ENCODE assay signal across 24 cellular contexts in genomic region chr13:61891420-61891819, GRCh38.
A peak's percentile ranks its signal among the peaks of the same experiment; 100 is the strongest.
DNase-seq lines count a peak whose midpoint lies in the region; ATAC-seq, FAIRE-seq and TF ChIP-seq lines count a peak whose summit lies in the region.
"Had no signal": no experiment of that assay in that cellular context is flagged by ENCODE, and none has a peak within 500 bp of the region (broad histone marks: within the 10 kb centered on the region; RNA-seq: fewer than 3 reads in every experiment).

No MANE protein-coding gene starts in this region.

- TF ChIP-seq POLR2A in H1 (IDR thresholded peaks at IDR 0.05; ENCODE audit: control extremely low read depth in 1 of 2, low read depth in 2 of 2, low read length in 2 of 2): no peak

- H4K5ac ChIP-seq in H1 (ENCODE audit: insufficient read length, low read depth, low read length): no peak overlapping the region

- H3K36me3 ChIP-seq in Loucy (ENCODE audit: insufficient read depth, low read length) (no peaks in the 10 kb centered on the region), H1 (ENCODE audit: control insufficient read depth in 2 of 4, insufficient read depth in 4 of 4, low read length in 3 of 4) (no peaks in the 10 kb centered on the region), psoas muscle (ENCODE audit: insufficient read depth in 1 of 2, low read depth in 1 of 2) (no peaks in the 10 kb centered on the region)
- H3K36me3 ChIP-seq: BE2C; BLaER1 treated with 17β-estradiol and CSF1 and Interleukin-3, amounts not matched to agents 10 nM and 100 nM; HAP-1 had no signal

- H3K23ac ChIP-seq in H1 (ENCODE audit: insufficient read length): no peak overlapping the region

- POLR2A ChIA-PET in HEK293T (lab: Yijun Ruan, JAX) (no interaction called here), H1 (lab: Charles Lee; ENCODE audit: partially characterized antibody) (no interaction called here)

- no peak overlapping the region for H3K4me2 ChIP-seq in Loucy (ENCODE audit: low read depth, low read length, poor library complexity, severe bottlenecking)
- H3K4me2 ChIP-seq in H1 (ENCODE audit: insufficient read depth in 1 of 2, low read depth in 2 of 2, low read length in 2 of 2): no peak overlapping the region
- H3K4me2 ChIP-seq: A549; BLaER1 treated with 17β-estradiol and CSF1 and Interleukin-3, amounts not matched to agents 10 nM and 100 nM; GM23338 had no signal

- WGBS in H1 (ENCODE audit: extremely low coverage in 1 of 2, insufficient coverage in 1 of 2, insufficient read length in 1 of 2, insufficient replicate concordance in 2 of 2, low coverage in 1 of 2, low lambda C conversion rate in 2 of 2, missing lambda C conversion rate in 1 of 2), 2 experiments: 92% methylated on average over 1 of the region's 1 CpG; no CpG with 5 or more reads in 1 of the 2 experiments
- 79 to 86% (median 85%) methylated on average over 1 of the region's 1 CpG for WGBS in psoas muscle, 3 donors

- H3K4me3 ChIP-seq in Loucy (ENCODE audit: low read length, poor library complexity, severe bottlenecking) (no peak overlapping the region), H1 (ENCODE audit: extremely low read depth in 1 of 4, insufficient read depth in 2 of 4, low read depth in 3 of 4, low read length in 4 of 4) (no peak overlapping the region), psoas muscle (no peak overlapping the region)
- H3K4me3 ChIP-seq: A549; BLaER1 treated with 17β-estradiol and CSF1 and Interleukin-3, amounts not matched to agents 10 nM and 100 nM; GM12878; GM23338; HAP-1 had no signal

- intact Hi-C loops in psoas muscle (cut with DNase I): no loop called here

- no peaks in the 10 kb centered on the region for H3K27me3 ChIP-seq in Loucy (ENCODE audit: insufficient read depth, low read length, poor library complexity, severe bottlenecking)
- no peaks in the 10 kb centered on the region for H3K27me3 ChIP-seq in H1 (replicated peaks in 1 of 4; ENCODE audit: control insufficient read depth in 3 of 4, extremely low read depth in 1 of 4, insufficient read depth in 3 of 4, low read length in 3 of 4)
- no peaks in the 10 kb centered on the region for H3K27me3 ChIP-seq in psoas muscle (ENCODE audit: insufficient read depth in 3 of 3, low read length in 2 of 3)
- H3K27me3 ChIP-seq: BE2C; BLaER1 treated with 17β-estradiol and CSF1 and Interleukin-3, amounts not matched to agents 10 nM and 100 nM had no signal

- H2BK5ac ChIP-seq in H1 (ENCODE audit: low read depth, low read length): no peak overlapping the region

- H4K20me1 ChIP-seq in Loucy (ENCODE audit: insufficient read depth, low read length, poor library complexity, severe bottlenecking) (no peaks in the 10 kb centered on the region), H1 (replicated peaks in 1 of 2; ENCODE audit: control insufficient read depth in 1 of 2, insufficient read depth in 2 of 2, low read length in 2 of 2) (no peaks in the 10 kb centered on the region)
- H4K20me1 ChIP-seq: BLaER1 treated with 17β-estradiol and CSF1 and Interleukin-3, amounts not matched to agents 10 nM and 100 nM had no signal

- DNase-seq in HEK293T (ENCODE audit: extremely low spot score) (no peak), H1 (ENCODE audit: low read depth in 1 of 2, low spot score in 2 of 2) (no peak), psoas muscle (no peak)
- no peak for DNase-seq in activated naive CD4-positive, alpha-beta T cell treated with anti-CD3 and anti-CD28 coated beads, Interleukin-2, amount 50 U/mL, for 72 hours (ENCODE audit: low spot score in 2 of 2)
- DNase-seq: 8988T; ACHN; AML-193; BE2C; CD4-positive, alpha-beta T cell; CD8-positive, alpha-beta memory T cell; DMS 273 treated with DMSO at 0.1 percent for 48 hours; DMS79; EL; GDM1 had no signal

- H2BK15ac ChIP-seq in H1 (ENCODE audit: low read length): no peak overlapping the region

- TF ChIP-seq EP300 in H1 (IDR thresholded peaks at IDR 0.05; ENCODE audit: borderline replicate concordance in 1 of 2, low read depth in 2 of 2, low read length in 2 of 2): no peak

- H3K9me3 ChIP-seq in Loucy (ENCODE audit: insufficient read depth, low read depth, low read length) (no peaks in the 10 kb centered on the region), H1 (ENCODE audit: insufficient read depth in 2 of 2, low read depth in 1 of 2, low read length in 1 of 2) (no peaks in the 10 kb centered on the region), psoas muscle (no peaks in the 10 kb centered on the region)
- H3K9me3 ChIP-seq: A549; BE2C; BLaER1 treated with 17β-estradiol and CSF1 and Interleukin-3, amounts not matched to agents 10 nM and 100 nM; HAP-1 had no signal

- no peak for TF ChIP-seq RAD21 in H1 (IDR thresholded peaks at IDR 0.05 in 1 of 2, conservative IDR thresholded peaks at IDR 0.05 in 1 of 2; ENCODE audit: low read depth in 2 of 2, low read length in 2 of 2)

- H3F3A ChIP-seq in Loucy (ENCODE audit: low read depth): no peaks in the 10 kb centered on the region

- CTCF ChIA-PET in HEK293T (lab: Yijun Ruan, JAX): interaction anchor here (1.0 to 6.1 kb wide), 3 partner anchors 11 to 152 kb away, joined by 3 to 38 read pairs (median 3); no protein-coding TSS in a partner anchor
- CTCF ChIA-PET in H1 (lab: Charles Lee; ENCODE audit: partially characterized antibody): interaction anchor here (0.7 to 2.7 kb wide), 3 partner anchors 11 to 77 kb away, joined by 3 to 9 read pairs (median 9); no protein-coding TSS in a partner anchor

- peaks cover 6 to 8% of the 10 kb centered on the region in 2 donors for H3K9me3 Mint-ChIP-seq in activated naive CD4-positive, alpha-beta T cell treated with anti-CD3 and anti-CD28 coated beads, Interleukin-2, amount 50 U/mL, for 72 hours
- H3K9me3 Mint-ChIP-seq: GM23338 had no signal

- H3K79me2 ChIP-seq in Loucy (ENCODE audit: insufficient read depth, low read length): no peaks in the 10 kb centered on the region
- no peaks in the 10 kb centered on the region for H3K79me2 ChIP-seq in H1 (ENCODE audit: control insufficient read depth in 1 of 2, insufficient read depth in 2 of 2, low read length in 2 of 2)

- no peak overlapping the region for H2BK120ac ChIP-seq in H1 (replicated peaks; ENCODE audit: low read depth, low read length)

- no peaks in the 10 kb centered on the region for H3K23me2 ChIP-seq in H1 (ENCODE audit: low read depth, low read length)

- FAIRE-seq in H1 (lab: Jason Lieb, UNC): no peak
- FAIRE-seq: A549, D721Med, GM12878, H54 had no signal

- no peak overlapping the region for H3K14ac ChIP-seq in H1 (ENCODE audit: insufficient read length)

- H3K27ac ChIP-seq in H1 (ENCODE audit: low read depth, low read length) (no peak overlapping the region), psoas muscle (no peak overlapping the region)
- H3K27ac ChIP-seq: A549; BLaER1 treated with 17β-estradiol and CSF1 and Interleukin-3, amounts not matched to agents 10 nM and 100 nM had no signal

- no peak overlapping the region for H2BK20ac ChIP-seq in H1 (ENCODE audit: low read length)

- no peak overlapping the region for H3K27ac Mint-ChIP-seq in activated naive CD4-positive, alpha-beta T cell treated with anti-CD3 and anti-CD28 coated beads, Interleukin-2, amount 50 U/mL, for 72 hours
- H3K27ac Mint-ChIP-seq: CD14-positive monocyte; CD4-positive, alpha-beta T cell; CD8-positive, alpha-beta memory T cell; GM23338 had no signal

- no peak overlapping the region for H3K4ac ChIP-seq in H1 (replicated peaks; ENCODE audit: insufficient read length, low read depth, low read length)

- no peaks in the 10 kb centered on the region for H3K9me2 ChIP-seq in Loucy (replicated peaks; ENCODE audit: low read depth, low read length)

- ATAC-seq in activated naive CD4-positive, alpha-beta T cell treated with anti-CD3 and anti-CD28 coated beads, Interleukin-2, amount 50 U/mL, for 72 hours: no peak
- ATAC-seq in HG03025 (IDR thresholded peaks at IDR 0.05; ENCODE audit: low FRiP score, unreplicated experiment) (no peak), psoas muscle (no peak)
- ATAC-seq: A549, GM12878, GM23338 had no signal

- no peak overlapping the region for H3K56ac ChIP-seq in H1 (replicated peaks; ENCODE audit: insufficient read length, low read depth, low read length)

- H3K79me1 ChIP-seq in H1 (ENCODE audit: low read depth, low read length): no peaks in the 10 kb centered on the region

- no peak overlapping the region for H3K18ac ChIP-seq in H1 (ENCODE audit: extremely low read depth, low read length)

- H4K91ac ChIP-seq in H1 (replicated peaks; ENCODE audit: insufficient read length, low read length): no peak overlapping the region

- H3K36me3 Mint-ChIP-seq in activated naive CD4-positive, alpha-beta T cell treated with anti-CD3 and anti-CD28 coated beads, Interleukin-2, amount 50 U/mL, for 72 hours: no peaks in the 10 kb centered on the region
- H3K36me3 Mint-ChIP-seq: CD14-positive monocyte; CD8-positive, alpha-beta memory T cell had no signal

- H2AFZ ChIP-seq in Loucy (ENCODE audit: low read length) (peak overlapping the region; percentile 18; the same call in 1 of the 2 replicates), H1 (ENCODE audit: low read length) (peak overlapping the region; percentile 70; the same call in 1 of the 2 replicates)
- H2AFZ ChIP-seq: GM23338 had no signal

- H2AK5ac ChIP-seq in H1 (ENCODE audit: low read depth, low read length): no peak overlapping the region

- H2BK12ac ChIP-seq in H1 (ENCODE audit: low read depth, low read length): no peak overlapping the region

- TF ChIP-seq CTCF in Loucy (conservative IDR thresholded peaks at IDR 0.05; ENCODE audit: low read length) (no peak), H1 (IDR thresholded peaks at IDR 0.05; ENCODE audit: control extremely low read depth in 1 of 3, insufficient read depth in 1 of 3, low read depth in 1 of 3, low read length in 3 of 3) (no peak), psoas muscle (IDR thresholded peaks at IDR 0.05) (no peak)

- H3K4me1 ChIP-seq in Loucy (ENCODE audit: insufficient read depth, low read length, poor library complexity, severe bottlenecking) (no peaks in the 10 kb centered on the region), H1 (replicated peaks in 1 of 4; ENCODE audit: control insufficient read depth in 3 of 4, insufficient read depth in 4 of 4, low read length in 3 of 4) (no peaks in the 10 kb centered on the region; a peak in 1 of 7 replicates), psoas muscle (no peaks in the 10 kb centered on the region)
- H3K4me1 ChIP-seq: A549; BLaER1 treated with 17β-estradiol and CSF1 and Interleukin-3, amounts not matched to agents 10 nM and 100 nM had no signal

- H4K8ac ChIP-seq in H1 (ENCODE audit: extremely low read depth, insufficient read depth, low read length): no peak overlapping the region

- H3K9ac ChIP-seq in Loucy (ENCODE audit: low read depth, low read length, poor library complexity, severe bottlenecking) (no peak overlapping the region), H1 (replicated peaks in 1 of 4; ENCODE audit: extremely low read depth in 1 of 4, low read depth in 3 of 4, low read length in 3 of 4) (no peak overlapping the region)
- H3K9ac ChIP-seq: BLaER1 treated with 17β-estradiol and CSF1 and Interleukin-3, amounts not matched to agents 10 nM and 100 nM had no signal

TF ChIP-seq in H1, 55 proteins besides CTCF, POLR2A, EP300 and RAD21 (continues in another document):
- TF ChIP-seq POLR2AphosphoS5 (IDR thresholded peaks at IDR 0.05; ENCODE audit: low read depth, low read length): no peak
- no peak for TF ChIP-seq RXRA (IDR thresholded peaks at IDR 0.05; ENCODE audit: insufficient read depth, low read depth, low read length)
- no peak for TF ChIP-seq KDM5A (IDR thresholded peaks at IDR 0.05; ENCODE audit: low read length)
- no peak for TF ChIP-seq KDM4A (IDR thresholded peaks at IDR 0.05; ENCODE audit: low read depth, low read length, severe bottlenecking)
- no peak for TF ChIP-seq EZH2 (IDR thresholded peaks at IDR 0.05; ENCODE audit: low read depth, low read length, severe bottlenecking)
